ENCODE assay signal across 8 cellular contexts in genomic region chr19:49580264-49581006, GRCh38. TPM values are rescaled to one million over a fixed set of nuclear protein-coding genes. Genes with fewer than 3 reads are reported as not detected.
A peak's percentile ranks its signal among the peaks of the same experiment; 100 is the strongest.
DNase-seq lines count a peak whose midpoint lies in the region; ATAC-seq and TF ChIP-seq lines count a peak whose summit lies in the region.

NOSIP (minus strand) TSS chr19:49580556; CDS start chr19:49560691, 19,865 bp downstream.

- DNase-seq in GF-D8 (lab: John Stamatoyannopoulos, UW), result peak; percentile 85
- peak; percentile 93 for DNase-seq in HFF-Myc (ENCODE audit: extremely low read depth, low read depth)
- peak; percentile 88 for DNase-seq in NCI-H1048 (lab: John Stamatoyannopoulos, UW)
- DNase-seq in activated naive CD4-positive, alpha-beta T cell treated with anti-CD3 and anti-CD28 coated beads, Interleukin-2, amount 50 U/mL, for 16 hours, result peak; percentile 96
- DNase-seq in germinal center (ENCODE audit: low spot score), result peak; percentile 88
- peak; percentile 89 for DNase-seq in occipital lobe (lab: John Stamatoyannopoulos, UW)
- DNase-seq in suprapubic skin (ENCODE audit: low spot score in 2 of 2), result peak; percentile 97

- H3K9me3 ChIP-seq in suprapubic skin, result no peaks in the 10 kb centered on the region

- H3K27ac ChIP-seq in suprapubic skin, result peak within 1 kb of the TSS; percentile 75

- 3% methylated on average over 30 of the region's 31 CpGs for WGBS in suprapubic skin

- no peaks in the 10 kb centered on the region for H3K27me3 ChIP-seq in suprapubic skin

- TF ChIP-seq CTCF in HFF-Myc (IDR thresholded peaks at IDR 0.05; ENCODE audit: low read depth, low read length, missing control alignments) (no peak), suprapubic skin (IDR thresholded peaks at IDR 0.05) (no peak)

- peaks cover 10% of the 10 kb centered on the region for H3K36me3 ChIP-seq in suprapubic skin

- peak; percentile 98 for ATAC-seq in SK-N-SH treated with all-trans-retinoic acid at 6 μM for 48 hours

- TF ChIP-seq POLR2A in suprapubic skin (IDR thresholded peaks at IDR 0.05), result peak in 1 of 2 donors; percentile 85

- H3K4me3 ChIP-seq in HFF-Myc (replicated peaks; ENCODE audit: low read depth, low read length) (peak within 1 kb of the TSS; percentile 63), suprapubic skin (peak within 1 kb of the TSS; percentile 64)

- H3K4me1 ChIP-seq in suprapubic skin, result peaks cover 28% of the 10 kb centered on the region

- no peak for TF ChIP-seq EP300 in suprapubic skin (IDR thresholded peaks at IDR 0.05)

TF ChIP-seq in SK-N-SH treated with all-trans-retinoic acid at 6 μM for 48 hours, 23 proteins besides CTCF, POLR2A, EP300 and RAD21:
- TF ChIP-seq RARB (CRISPR knock-in tag; IDR thresholded peaks at IDR 0.05) (no peak), CSRNP3 (CRISPR knock-in tag; IDR thresholded peaks at IDR 0.05) (no peak), GLIS3 (CRISPR knock-in tag; IDR thresholded peaks at IDR 0.05) (no peak), BACH2 (CRISPR knock-in tag; IDR thresholded peaks at IDR 0.05; ENCODE audit: borderline replicate concordance) (no peak), POU6F1 (CRISPR knock-in tag; IDR thresholded peaks at IDR 0.05; ENCODE audit: borderline replicate concordance, low read depth) (no peak), ESRRG (CRISPR knock-in tag; IDR thresholded peaks at IDR 0.05) (no peak), PPARA (CRISPR knock-in tag; IDR thresholded peaks at IDR 0.05; ENCODE audit: borderline replicate concordance) (no peak), ZFP3 (CRISPR knock-in tag; IDR thresholded peaks at IDR 0.05) (no peak), ZNF8 (CRISPR knock-in tag; IDR thresholded peaks at IDR 0.05) (no peak), ZNF565 (CRISPR knock-in tag; conservative IDR thresholded peaks at IDR 0.05; ENCODE audit: low read depth) (no peak)

RNA-seq across cellular contexts. Expression of gene NOSIP, which starts in this region (rescaled TPM):
- 22.8 TPM for total RNA-seq in occipital lobe
- 10 to 100 TPM; 42.5 to 85.6 (median 68.9) TPM for total RNA-seq in suprapubic skin

Comparison
In these comparisons a context has a peak if more than half of its experiments do, and no peak if none do; other contexts are left out.
1. Peak in every context shown above with its lines: DNase-seq, ATAC-seq, H3K4me3 ChIP-seq and H3K27ac ChIP-seq.